ENCODE assay signal across 1 cellular context in the genomic region with DNA sequence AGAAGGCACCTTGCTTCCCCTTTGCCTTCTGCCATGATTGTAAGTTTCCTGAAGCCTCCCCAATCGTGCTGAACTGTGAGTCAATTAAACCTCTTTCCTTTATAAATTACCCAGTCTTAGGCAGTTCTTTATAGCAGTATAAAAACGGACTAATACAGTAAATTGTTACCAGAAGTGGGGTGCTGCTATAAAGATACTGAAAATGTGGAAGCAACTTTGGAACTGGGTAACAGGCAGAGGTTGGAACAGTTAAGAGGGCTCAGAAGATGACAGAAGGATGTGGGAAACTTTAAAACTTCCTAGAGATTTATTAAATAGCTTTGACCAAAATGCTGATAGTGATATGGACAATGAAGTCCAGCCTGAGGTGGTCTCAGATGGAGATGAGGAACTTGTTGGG. TPM values are rescaled to one million over a fixed set of nuclear protein-coding genes. Genes with fewer than 3 reads are reported as not detected.
"Had no signal": no experiment of that assay in that cellular context is flagged by ENCODE, and none has a peak within 500 bp of the region (broad histone marks: within the 10 kb centered on the region; RNA-seq: fewer than 3 reads in every experiment).

No MANE protein-coding gene starts in this region.

RNA-seq across cellular contexts. Expression of gene CYP27C1, which starts 17.7 kb away (rescaled TPM):
- total RNA-seq: upper lobe of right lung had no signal
